In the genomic region with DNA sequence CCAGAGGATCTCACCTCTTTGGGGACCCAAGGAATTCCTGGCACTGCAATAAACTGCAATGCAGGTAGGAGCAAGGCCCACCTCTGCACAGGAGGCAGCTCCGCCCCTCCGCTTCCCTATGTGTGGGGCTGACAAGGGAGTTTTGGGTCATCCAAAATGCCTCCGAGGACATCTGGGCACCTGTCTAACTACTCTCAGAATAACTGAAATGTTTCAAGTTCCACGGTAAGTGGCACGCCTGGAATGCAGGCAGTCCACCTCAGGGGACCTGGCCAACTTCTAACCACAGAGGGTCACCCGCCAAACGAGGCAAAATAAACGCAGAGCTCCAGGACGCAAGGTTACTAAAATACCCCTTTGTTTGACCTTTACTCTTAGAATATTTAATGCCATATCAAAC, we compare ENCODE assay signal across 19 cellular contexts.
"Had no signal": no experiment of that assay in that cellular context is flagged by ENCODE, and none has a peak within 500 bp of the region (broad histone marks: within the 10 kb centered on the region; RNA-seq: fewer than 3 reads in every experiment).

No MANE protein-coding gene starts in this region.

- FAIRE-seq: islet of Langerhans had no signal

- H3K4me1 ChIP-seq: heart right ventricle had no signal

- H3K9me3 ChIP-seq: gastroesophageal sphincter, heart right ventricle, stomach, vagina had no signal

- H3K4me2 ChIP-seq: neural progenitor cell had no signal

- H3K27ac ChIP-seq: cardiac muscle cell, gastroesophageal sphincter, heart right ventricle, neural progenitor cell, stomach, vagina had no signal

- ATAC-seq: activated CD4-positive, CD25-positive, alpha-beta regulatory T cell treated with anti-CD3 and anti-CD28 coated beads, Interleukin-2, amount 50 U/mL, for 24 hours; activated naive CD8-positive, alpha-beta T cell treated with anti-CD3 and anti-CD28 coated beads, Interleukin-2, amount 50 U/mL, for 24 hours; gastroesophageal sphincter; heart right ventricle had no signal

- H3K36me3 ChIP-seq: heart right ventricle, vagina had no signal

- DNase-seq: activated CD4-positive, alpha-beta T cell treated with anti-CD3 and anti-CD28 coated beads, Interleukin-2, amount 50 U/mL, for 1 hour; activated naive CD4-positive, alpha-beta T cell treated with Interleukin-2 at 50 U/mL for 16 hours; activated naive CD8-positive, alpha-beta T cell treated with anti-CD3 and anti-CD28 coated beads, Interleukin-2, amount 50 U/mL, for 24 hours; aorta; dorsolateral prefrontal cortex; endodermal cell; heart right ventricle; midbrain; retina; stimulated activated CD4-positive, alpha-beta T cell treated with anti-CD3 and anti-CD28 coated beads, Interleukin-12 subunit alpha, Interleukin-12 subunit beta, amount 100 ng/mL, for 4 hours; stimulated activated CD4-positive, alpha-beta T cell treated with anti-CD3 and anti-CD28 coated beads, Interleukin-2, amount 100 ng/mL, for 24 hours; stomach; SW 1271 had no signal

- H2AFZ ChIP-seq: neural progenitor cell had no signal

- H3K27me3 ChIP-seq: cardiac muscle cell, dorsolateral prefrontal cortex, gastroesophageal sphincter, neural progenitor cell, stomach, vagina had no signal

- H3K4me3 ChIP-seq: cardiac muscle cell, dorsolateral prefrontal cortex, gastroesophageal sphincter, heart right ventricle, neural progenitor cell, stomach, vagina had no signal

- H3K9ac ChIP-seq: neural progenitor cell had no signal
